In the genomic region with DNA sequence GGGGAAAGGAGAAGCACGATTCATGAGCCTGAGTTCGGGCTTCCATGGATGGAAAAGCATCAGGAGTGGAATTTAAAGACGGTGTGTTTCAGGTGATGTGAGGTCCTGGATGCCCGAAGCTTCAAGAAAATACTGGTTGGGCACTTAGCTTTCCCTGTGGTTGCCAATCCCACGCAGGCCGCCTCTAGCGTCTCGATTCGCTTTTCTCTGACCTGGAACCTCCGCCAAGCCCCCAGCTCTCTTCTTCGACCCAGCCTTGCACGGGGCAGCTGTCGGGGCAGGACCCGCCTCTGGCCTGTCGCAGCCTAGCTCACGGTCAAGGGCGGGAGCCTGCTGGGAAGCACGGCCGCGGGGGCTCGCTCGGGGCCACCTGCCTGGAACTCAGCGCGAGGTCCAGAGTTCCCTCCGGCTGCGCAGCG, we compare ENCODE assay signal across 8 cellular contexts. TPM values are rescaled to one million over a fixed set of nuclear protein-coding genes. Genes with fewer than 3 reads are reported as not detected.
DNase-seq lines count a peak whose midpoint lies in the region; ATAC-seq and TF ChIP-seq lines count a peak whose summit lies in the region.

No MANE protein-coding gene starts in this region.

- ATAC-seq in HG03460 (IDR thresholded peaks at IDR 0.05; ENCODE audit: unreplicated experiment) (no peak), HG03039 (IDR thresholded peaks at IDR 0.05; ENCODE audit: unreplicated experiment) (no peak), GM21515 (IDR thresholded peaks at IDR 0.05; ENCODE audit: unreplicated experiment) (no peak)

- DNase-seq in H7 (no peak), HEK293T (ENCODE audit: extremely low spot score) (no peak)

- no peak overlapping the region for H3K27ac ChIP-seq in iPS-20b (ENCODE audit: low read length)
- peak overlapping the region in 12 of 21 experiments; percentile 11 to 87 (median 69) for H3K27ac ChIP-seq in skin epidermis

- peaks cover 40% of the 10 kb centered on the region for H3K27me3 ChIP-seq in H7 (ENCODE audit: control insufficient read depth, insufficient read depth, low read length)
- H3K27me3 ChIP-seq in iPS-20b (ENCODE audit: insufficient read depth, low read length) = peaks cover 51% of the 10 kb centered on the region

- peaks cover 9% of the 10 kb centered on the region for H3K9me3 Mint-ChIP-seq in activated naive CD8-positive, alpha-beta T cell (ENCODE audit: low read depth)

- no peak overlapping the region for H3K9ac ChIP-seq in iPS-20b (ENCODE audit: low read depth, low read length)

- peaks cover 13% of the 10 kb centered on the region for H3K4me1 Mint-ChIP-seq in activated naive CD8-positive, alpha-beta T cell (ENCODE audit: low read depth)

- CTCF ChIA-PET in HEK293T (lab: Yijun Ruan, JAX) = no interaction called here

- H3K36me3 ChIP-seq in H7 (replicated peaks; ENCODE audit: control insufficient read depth, insufficient read depth, low read length) (no peaks in the 10 kb centered on the region), iPS-20b (ENCODE audit: insufficient read depth, low read depth, low read length) (no peaks in the 10 kb centered on the region)

- peaks cover 12% of the 10 kb centered on the region for H3K36me3 Mint-ChIP-seq in activated naive CD8-positive, alpha-beta T cell

- peak overlapping the region; percentile 65 for H3K4me3 ChIP-seq in H7 (ENCODE audit: insufficient read depth, low read depth, low read length)
- peak overlapping the region; percentile 67 for H3K4me3 ChIP-seq in iPS-20b (ENCODE audit: low read length)
- peak overlapping the region; percentile 44 to 70 (median 58) for H3K4me3 ChIP-seq in skin epidermis

- peaks cover 19% of the 10 kb centered on the region for H3K9me3 ChIP-seq in iPS-20b (ENCODE audit: insufficient read depth, low read depth, low read length)

- H3K27ac Mint-ChIP-seq in activated naive CD8-positive, alpha-beta T cell = no peak overlapping the region

- peak overlapping the region; percentile 85 for H3K4me3 Mint-ChIP-seq in activated naive CD8-positive, alpha-beta T cell

- no peaks in the 10 kb centered on the region; the same call in 1 of the 2 replicates for H3K4me1 ChIP-seq in iPS-20b (ENCODE audit: insufficient read depth, low read length)

- peaks cover 13% of the 10 kb centered on the region for H3K27me3 Mint-ChIP-seq in activated naive CD8-positive, alpha-beta T cell

- POLR2A ChIA-PET in HEK293T (lab: Yijun Ruan, JAX) = no interaction called here

TF ChIP-seq in HEK293T, 16 proteins besides CTCF, POLR2A, EP300 and RAD21:
- TF ChIP-seq FOXA1 (IDR thresholded peaks at IDR 0.05) = no peak
- no peak for TF ChIP-seq ARNT (IDR thresholded peaks at IDR 0.05)
- TF ChIP-seq SP1 (IDR thresholded peaks at IDR 0.05) = no peak
- TF ChIP-seq TARDBP (IDR thresholded peaks at IDR 0.05) = no peak
- TF ChIP-seq, protein P1, sequence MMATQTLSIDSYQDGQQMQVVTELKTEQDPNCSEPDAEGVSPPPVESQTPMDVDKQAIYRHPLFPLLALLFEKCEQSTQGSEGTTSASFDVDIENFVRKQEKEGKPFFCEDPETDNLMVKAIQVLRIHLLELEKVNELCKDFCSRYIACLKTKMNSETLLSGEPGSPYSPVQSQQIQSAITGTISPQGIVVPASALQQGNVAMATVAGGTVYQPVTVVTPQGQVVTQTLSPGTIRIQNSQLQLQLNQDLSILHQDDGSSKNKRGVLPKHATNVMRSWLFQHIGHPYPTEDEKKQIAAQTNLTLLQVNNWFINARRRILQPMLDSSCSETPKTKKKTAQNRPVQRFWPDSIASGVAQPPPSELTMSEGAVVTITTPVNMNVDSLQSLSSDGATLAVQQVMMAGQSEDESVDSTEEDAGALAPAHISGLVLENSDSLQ (IDR thresholded peaks at IDR 0.05) = no peak
- TF ChIP-seq BHLHE40 (IDR thresholded peaks at IDR 0.05; ENCODE audit: borderline replicate concordance) = no peak
- no peak for TF ChIP-seq FOXM1 (IDR thresholded peaks at IDR 0.05; ENCODE audit: borderline replicate concordance)
- no peak for TF ChIP-seq NFRKB (IDR thresholded peaks at IDR 0.05)
- no peak for TF ChIP-seq L3MBTL2 (conservative IDR thresholded peaks at IDR 0.05)
- no peak for TF ChIP-seq CTBP1 (IDR thresholded peaks at IDR 0.05; ENCODE audit: borderline replicate concordance)
- TF ChIP-seq LEF1 (IDR thresholded peaks at IDR 0.05; ENCODE audit: borderline replicate concordance) = no peak
- TF ChIP-seq SUZ12 (IDR thresholded peaks at IDR 0.05) = no peak
- no peak for TF ChIP-seq ZNF384 (IDR thresholded peaks at IDR 0.05)
- no peak for TF ChIP-seq FOXK2 (IDR thresholded peaks at IDR 0.05)
- no peak for TF ChIP-seq ELF4 (IDR thresholded peaks at IDR 0.05)
- TF ChIP-seq HDGF (IDR thresholded peaks at IDR 0.05; ENCODE audit: borderline replicate concordance) = no peak

RNA-seq across cellular contexts. Expression of a gene that starts 0.3 kb away (rescaled TPM):
- total RNA-seq in H7 (2014; rRNA removed; shearing (Covaris generic)) = 0.35 and 1.0 TPM in 2 replicates
